ENCODE assay signal across 1 cellular context in the genomic region with DNA sequence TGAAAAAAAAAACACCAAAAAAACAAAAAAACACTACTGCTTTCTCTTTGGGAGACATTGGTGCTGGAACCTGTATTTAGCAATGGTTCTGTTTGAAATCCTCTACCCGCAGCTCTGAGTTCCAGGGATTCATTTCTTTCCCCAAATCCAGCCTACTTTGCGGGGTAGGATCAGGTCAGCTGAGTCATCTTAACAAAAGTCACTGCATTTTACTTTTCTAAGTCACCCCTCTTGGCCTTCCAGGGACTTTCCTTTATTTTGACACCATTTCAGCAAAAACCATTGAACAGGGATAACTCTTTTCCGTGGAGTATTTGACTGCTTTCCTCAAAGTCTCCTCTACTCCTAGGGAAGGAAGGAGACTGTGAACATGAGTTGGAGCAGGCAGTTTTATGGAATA.
TF ChIP-seq lines count a peak whose summit lies in the region.

No MANE protein-coding gene starts in this region.

TF ChIP-seq in IMR-90, 13 proteins besides CTCF, POLR2A, EP300 and RAD21:
- TF ChIP-seq FOS (IDR thresholded peaks at IDR 0.05; ENCODE audit: low read depth, low read length) (peak; percentile 76; the same call in 1 of the 2 replicates), RCOR1 (IDR thresholded peaks at IDR 0.05; ENCODE audit: insufficient replicate concordance, low read length) (no peak), MAFK (IDR thresholded peaks at IDR 0.05; ENCODE audit: low read depth, low read length) (peak; percentile 22; the same call in 1 of the 2 replicates), CEBPB (IDR thresholded peaks at IDR 0.05; ENCODE audit: low read depth, low read length) (peak; percentile 69), ELK1 (IDR thresholded peaks at IDR 0.05; ENCODE audit: borderline replicate concordance, low read depth, low read length) (no peak), NFE2L2 (IDR thresholded peaks at IDR 0.05; ENCODE audit: low read depth, low read length) (peak; percentile 63; the same call in 1 of the 2 replicates), BHLHE40 (IDR thresholded peaks at IDR 0.05; ENCODE audit: low read depth, low read length) (no peak)
